Comparison of ENCODE assay signal across 9 cellular contexts in genomic region chr5:107542428-107542827, GRCh38.
A peak's percentile ranks its signal among the peaks of the same experiment; 100 is the strongest.
DNase-seq lines count a peak whose midpoint lies in the region; ATAC-seq and TF ChIP-seq lines count a peak whose summit lies in the region.
"Had no signal": no experiment of that assay in that cellular context is flagged by ENCODE, and none has a peak within 500 bp of the region (broad histone marks: within the 10 kb centered on the region; RNA-seq: fewer than 3 reads in every experiment).

No MANE protein-coding gene starts in this region.

- TF ChIP-seq CTCF in OCI-LY7 (conservative IDR thresholded peaks at IDR 0.05; ENCODE audit: low read length): no peak
- TF ChIP-seq CTCF in fibroblast of pulmonary artery (IDR thresholded peaks at IDR 0.05; ENCODE audit: low read length, missing control alignments): no peak

- intact Hi-C loops in OCI-LY7 (cut with micrococcal nuclease; ENCODE audit: unreplicated experiment): no loop called here
- intact Hi-C loops in sciatic nerve (cut with DNase I): no loop called here

- DNase-seq in NCI-H510A treated with DMSO at 0.1 percent for 48 hours (lab: John Stamatoyannopoulos, UW): peak; percentile 20
- no peak for DNase-seq in NCI-H510A (lab: John Stamatoyannopoulos, UW)
- peak; percentile 29 for DNase-seq in OCI-LY7 (ENCODE audit: low spot score)
- DNase-seq in fibroblast of pulmonary artery (ENCODE audit: low read depth): peak; percentile 98
- DNase-seq in sciatic nerve (ENCODE audit: low spot score): peak; percentile 73
- DNase-seq in activated effector memory CD4-positive, alpha-beta T cell treated with anti-CD3 and anti-CD28 coated beads, Interleukin-2, amount 50 U/mL, for 16 hours: no peak
- DNase-seq in T-helper 2 cell: no peak

- CTCF ChIA-PET in OCI-LY7 (lab: Charles Lee; ENCODE audit: unreplicated experiment): no interaction called here

- no peaks in the 10 kb centered on the region for H3K9me2 ChIP-seq in OCI-LY7 (ENCODE audit: insufficient read depth, low read length)

- peak overlapping the region; percentile 55 for H3K4me2 ChIP-seq in OCI-LY7 (ENCODE audit: low read length)
- H3K4me2 ChIP-seq: BLaER1 treated with 17β-estradiol and CSF1 and Interleukin-3, amounts not matched to agents 10 nM and 100 nM had no signal

- POLR2A ChIA-PET in OCI-LY7 (lab: Charles Lee): interaction anchor here (0.6 to 2.1 kb wide), 5 partner anchors 10 to 152 kb away, joined by 3 to 6 read pairs (median 5); no protein-coding TSS in a partner anchor

- H3K79me2 ChIP-seq in OCI-LY7 (ENCODE audit: insufficient read depth, low read depth, low read length): no peaks in the 10 kb centered on the region

- peak overlapping the region; percentile 64 for H2AFZ ChIP-seq in OCI-LY7 (ENCODE audit: low read length)

- H3K4me3 ChIP-seq in OCI-LY7 (ENCODE audit: low read depth, low read length, poor library complexity, severe bottlenecking) (no peak overlapping the region), fibroblast of pulmonary artery (replicated peaks; ENCODE audit: low read depth, low read length) (peak overlapping the region; percentile 21)
- H3K4me3 ChIP-seq: BLaER1 treated with 17β-estradiol and CSF1 and Interleukin-3, amounts not matched to agents 10 nM and 100 nM had no signal

- no peaks in the 10 kb centered on the region for H4K20me1 ChIP-seq in OCI-LY7 (ENCODE audit: insufficient read depth, low read length)
- H4K20me1 ChIP-seq: BLaER1 treated with 17β-estradiol and CSF1 and Interleukin-3, amounts not matched to agents 10 nM and 100 nM had no signal

- no peaks in the 10 kb centered on the region for H3K36me3 ChIP-seq in OCI-LY7 (ENCODE audit: insufficient read depth, low read length)
- H3K36me3 ChIP-seq: BLaER1 treated with 17β-estradiol and CSF1 and Interleukin-3, amounts not matched to agents 10 nM and 100 nM had no signal

- peaks cover 27% of the 10 kb centered on the region for H3K4me1 ChIP-seq in OCI-LY7 (ENCODE audit: insufficient read depth, low read length, poor library complexity, severe bottlenecking)

- ATAC-seq in sciatic nerve (peak; percentile 73), GM19351 (IDR thresholded peaks at IDR 0.05; ENCODE audit: unreplicated experiment) (no peak)

- H3K27ac ChIP-seq in OCI-LY7 (ENCODE audit: low read depth, low read length, poor library complexity, severe bottlenecking): no peak overlapping the region
- H3K27ac ChIP-seq: BLaER1 treated with 17β-estradiol and CSF1 and Interleukin-3, amounts not matched to agents 10 nM and 100 nM had no signal

- no TSS peak for BruUV-seq in OCI-LY7 (replicated peaks; lab: Mats Ljungman, UMichigan)

- H3K9me3 ChIP-seq in OCI-LY7 (ENCODE audit: low read length): no peaks in the 10 kb centered on the region
- H3K9me3 ChIP-seq: BLaER1 treated with 17β-estradiol and CSF1 and Interleukin-3, amounts not matched to agents 10 nM and 100 nM had no signal

Comparison
In these comparisons a context has a peak if more than half of its experiments do, and no peak if none do; other contexts are left out.
1. DNase-seq: peak in NCI-H510A treated with DMSO at 0.1 percent for 48 hours (single experiment), OCI-LY7 (single experiment), fibroblast of pulmonary artery (single experiment) and sciatic nerve (single experiment); none in NCI-H510A (single experiment), activated effector memory CD4-positive, alpha-beta T cell treated with anti-CD3 and anti-CD28 coated beads, Interleukin-2, amount 50 U/mL, for 16 hours (single experiment) and T-helper 2 cell (0 of 5).